Comparison of ENCODE assay signal across 1 cellular context in the genomic region with DNA sequence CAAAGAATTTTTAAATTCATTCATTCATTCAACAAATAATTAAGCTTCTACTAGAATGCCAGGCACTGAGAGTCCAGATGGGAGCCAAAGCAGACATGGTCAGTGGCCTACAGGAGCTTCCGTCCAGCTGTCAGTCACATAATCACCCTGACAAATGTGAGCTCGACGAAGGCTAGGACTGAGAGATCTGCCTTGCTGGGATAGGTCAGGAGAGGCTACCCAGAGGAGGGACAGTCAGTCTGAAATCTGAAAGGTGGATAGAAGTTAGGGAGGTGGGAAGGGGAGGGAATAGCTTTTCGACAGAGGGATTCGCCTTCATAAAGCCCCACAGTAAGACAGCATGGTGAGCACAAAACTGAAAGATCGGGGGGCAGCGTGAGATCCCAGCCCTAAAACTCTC.
TF ChIP-seq lines count a peak whose summit lies in the region.

No MANE protein-coding gene starts in this region.

TF ChIP-seq in WTC11, 78 proteins besides CTCF, POLR2A, EP300 and RAD21 (continued from another document):
- TF ChIP-seq, protein P1, sequence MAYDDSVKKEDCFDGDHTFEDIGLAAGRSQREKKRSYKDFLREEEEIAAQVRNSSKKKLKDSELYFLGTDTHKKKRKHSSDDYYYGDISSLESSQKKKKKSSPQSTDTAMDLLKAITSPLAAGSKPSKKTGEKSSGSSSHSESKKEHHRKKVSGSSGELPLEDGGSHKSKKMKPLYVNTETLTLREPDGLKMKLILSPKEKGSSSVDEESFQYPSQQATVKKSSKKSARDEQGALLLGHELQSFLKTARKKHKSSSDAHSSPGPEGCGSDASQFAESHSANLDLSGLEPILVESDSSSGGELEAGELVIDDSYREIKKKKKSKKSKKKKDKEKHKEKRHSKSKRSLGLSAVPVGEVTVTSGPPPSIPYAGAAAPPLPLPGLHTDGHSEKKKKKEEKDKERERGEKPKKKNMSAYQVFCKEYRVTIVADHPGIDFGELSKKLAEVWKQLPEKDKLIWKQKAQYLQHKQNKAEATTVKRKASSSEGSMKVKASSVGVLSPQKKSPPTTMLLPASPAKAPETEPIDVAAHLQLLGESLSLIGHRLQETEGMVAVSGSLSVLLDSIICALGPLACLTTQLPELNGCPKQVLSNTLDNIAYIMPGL (CRISPR knock-in tag; IDR thresholded peaks at IDR 0.05), result no peak
- TF ChIP-seq GTF2I (CRISPR knock-in tag; conservative IDR thresholded peaks at IDR 0.05), result no peak
- TF ChIP-seq, protein P2, sequence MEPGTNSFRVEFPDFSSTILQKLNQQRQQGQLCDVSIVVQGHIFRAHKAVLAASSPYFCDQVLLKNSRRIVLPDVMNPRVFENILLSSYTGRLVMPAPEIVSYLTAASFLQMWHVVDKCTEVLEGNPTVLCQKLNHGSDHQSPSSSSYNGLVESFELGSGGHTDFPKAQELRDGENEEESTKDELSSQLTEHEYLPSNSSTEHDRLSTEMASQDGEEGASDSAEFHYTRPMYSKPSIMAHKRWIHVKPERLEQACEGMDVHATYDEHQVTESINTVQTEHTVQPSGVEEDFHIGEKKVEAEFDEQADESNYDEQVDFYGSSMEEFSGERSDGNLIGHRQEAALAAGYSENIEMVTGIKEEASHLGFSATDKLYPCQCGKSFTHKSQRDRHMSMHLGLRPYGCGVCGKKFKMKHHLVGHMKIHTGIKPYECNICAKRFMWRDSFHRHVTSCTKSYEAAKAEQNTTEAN (CRISPR knock-in tag; IDR thresholded peaks at IDR 0.05), result no peak
- TF ChIP-seq, protein P3, sequence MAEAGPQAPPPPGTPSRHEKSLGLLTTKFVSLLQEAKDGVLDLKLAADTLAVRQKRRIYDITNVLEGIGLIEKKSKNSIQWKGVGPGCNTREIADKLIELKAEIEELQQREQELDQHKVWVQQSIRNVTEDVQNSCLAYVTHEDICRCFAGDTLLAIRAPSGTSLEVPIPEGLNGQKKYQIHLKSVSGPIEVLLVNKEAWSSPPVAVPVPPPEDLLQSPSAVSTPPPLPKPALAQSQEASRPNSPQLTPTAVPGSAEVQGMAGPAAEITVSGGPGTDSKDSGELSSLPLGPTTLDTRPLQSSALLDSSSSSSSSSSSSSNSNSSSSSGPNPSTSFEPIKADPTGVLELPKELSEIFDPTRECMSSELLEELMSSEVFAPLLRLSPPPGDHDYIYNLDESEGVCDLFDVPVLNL (CRISPR knock-in tag; IDR thresholded peaks at IDR 0.05; ENCODE audit: borderline replicate concordance, low read depth), result no peak
- TF ChIP-seq, protein P4, sequence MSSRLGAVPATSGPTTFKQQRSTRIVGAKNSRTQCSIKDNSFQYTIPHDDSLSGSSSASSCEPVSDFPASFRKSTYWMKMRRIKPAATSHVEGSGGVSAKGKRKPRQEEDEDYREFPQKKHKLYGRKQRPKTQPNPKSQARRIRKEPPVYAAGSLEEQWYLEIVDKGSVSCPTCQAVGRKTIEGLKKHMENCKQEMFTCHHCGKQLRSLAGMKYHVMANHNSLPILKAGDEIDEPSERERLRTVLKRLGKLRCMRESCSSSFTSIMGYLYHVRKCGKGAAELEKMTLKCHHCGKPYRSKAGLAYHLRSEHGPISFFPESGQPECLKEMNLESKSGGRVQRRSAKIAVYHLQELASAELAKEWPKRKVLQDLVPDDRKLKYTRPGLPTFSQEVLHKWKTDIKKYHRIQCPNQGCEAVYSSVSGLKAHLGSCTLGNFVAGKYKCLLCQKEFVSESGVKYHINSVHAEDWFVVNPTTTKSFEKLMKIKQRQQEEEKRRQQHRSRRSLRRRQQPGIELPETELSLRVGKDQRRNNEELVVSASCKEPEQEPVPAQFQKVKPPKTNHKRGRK (CRISPR knock-in tag; IDR thresholded peaks at IDR 0.05; ENCODE audit: borderline replicate concordance), result no peak
- TF ChIP-seq, protein P5, sequence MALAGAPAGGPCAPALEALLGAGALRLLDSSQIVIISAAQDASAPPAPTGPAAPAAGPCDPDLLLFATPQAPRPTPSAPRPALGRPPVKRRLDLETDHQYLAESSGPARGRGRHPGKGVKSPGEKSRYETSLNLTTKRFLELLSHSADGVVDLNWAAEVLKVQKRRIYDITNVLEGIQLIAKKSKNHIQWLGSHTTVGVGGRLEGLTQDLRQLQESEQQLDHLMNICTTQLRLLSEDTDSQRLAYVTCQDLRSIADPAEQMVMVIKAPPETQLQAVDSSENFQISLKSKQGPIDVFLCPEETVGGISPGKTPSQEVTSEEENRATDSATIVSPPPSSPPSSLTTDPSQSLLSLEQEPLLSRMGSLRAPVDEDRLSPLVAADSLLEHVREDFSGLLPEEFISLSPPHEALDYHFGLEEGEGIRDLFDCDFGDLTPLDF (CRISPR knock-in tag; IDR thresholded peaks at IDR 0.05), result no peak
- TF ChIP-seq, protein P6, sequence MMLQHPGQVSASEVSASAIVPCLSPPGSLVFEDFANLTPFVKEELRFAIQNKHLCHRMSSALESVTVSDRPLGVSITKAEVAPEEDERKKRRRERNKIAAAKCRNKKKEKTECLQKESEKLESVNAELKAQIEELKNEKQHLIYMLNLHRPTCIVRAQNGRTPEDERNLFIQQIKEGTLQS (CRISPR knock-in tag; conservative IDR thresholded peaks at IDR 0.05), result no peak
- TF ChIP-seq GRHL2 (CRISPR knock-in tag; IDR thresholded peaks at IDR 0.05; ENCODE audit: insufficient replicate concordance, severe bottlenecking), result no peak
- TF ChIP-seq, protein P7, sequence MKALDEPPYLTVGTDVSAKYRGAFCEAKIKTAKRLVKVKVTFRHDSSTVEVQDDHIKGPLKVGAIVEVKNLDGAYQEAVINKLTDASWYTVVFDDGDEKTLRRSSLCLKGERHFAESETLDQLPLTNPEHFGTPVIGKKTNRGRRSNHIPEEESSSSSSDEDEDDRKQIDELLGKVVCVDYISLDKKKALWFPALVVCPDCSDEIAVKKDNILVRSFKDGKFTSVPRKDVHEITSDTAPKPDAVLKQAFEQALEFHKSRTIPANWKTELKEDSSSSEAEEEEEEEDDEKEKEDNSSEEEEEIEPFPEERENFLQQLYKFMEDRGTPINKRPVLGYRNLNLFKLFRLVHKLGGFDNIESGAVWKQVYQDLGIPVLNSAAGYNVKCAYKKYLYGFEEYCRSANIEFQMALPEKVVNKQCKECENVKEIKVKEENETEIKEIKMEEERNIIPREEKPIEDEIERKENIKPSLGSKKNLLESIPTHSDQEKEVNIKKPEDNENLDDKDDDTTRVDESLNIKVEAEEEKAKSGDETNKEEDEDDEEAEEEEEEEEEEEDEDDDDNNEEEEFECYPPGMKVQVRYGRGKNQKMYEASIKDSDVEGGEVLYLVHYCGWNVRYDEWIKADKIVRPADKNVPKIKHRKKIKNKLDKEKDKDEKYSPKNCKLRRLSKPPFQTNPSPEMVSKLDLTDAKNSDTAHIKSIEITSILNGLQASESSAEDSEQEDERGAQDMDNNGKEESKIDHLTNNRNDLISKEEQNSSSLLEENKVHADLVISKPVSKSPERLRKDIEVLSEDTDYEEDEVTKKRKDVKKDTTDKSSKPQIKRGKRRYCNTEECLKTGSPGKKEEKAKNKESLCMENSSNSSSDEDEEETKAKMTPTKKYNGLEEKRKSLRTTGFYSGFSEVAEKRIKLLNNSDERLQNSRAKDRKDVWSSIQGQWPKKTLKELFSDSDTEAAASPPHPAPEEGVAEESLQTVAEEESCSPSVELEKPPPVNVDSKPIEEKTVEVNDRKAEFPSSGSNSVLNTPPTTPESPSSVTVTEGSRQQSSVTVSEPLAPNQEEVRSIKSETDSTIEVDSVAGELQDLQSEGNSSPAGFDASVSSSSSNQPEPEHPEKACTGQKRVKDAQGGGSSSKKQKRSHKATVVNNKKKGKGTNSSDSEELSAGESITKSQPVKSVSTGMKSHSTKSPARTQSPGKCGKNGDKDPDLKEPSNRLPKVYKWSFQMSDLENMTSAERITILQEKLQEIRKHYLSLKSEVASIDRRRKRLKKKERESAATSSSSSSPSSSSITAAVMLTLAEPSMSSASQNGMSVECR (CRISPR knock-in tag; IDR thresholded peaks at IDR 0.05; ENCODE audit: borderline replicate concordance), result no peak
- no peak for TF ChIP-seq IRF2 (CRISPR knock-in tag; IDR thresholded peaks at IDR 0.05; ENCODE audit: borderline replicate concordance, low read depth)
- TF ChIP-seq, protein P8, sequence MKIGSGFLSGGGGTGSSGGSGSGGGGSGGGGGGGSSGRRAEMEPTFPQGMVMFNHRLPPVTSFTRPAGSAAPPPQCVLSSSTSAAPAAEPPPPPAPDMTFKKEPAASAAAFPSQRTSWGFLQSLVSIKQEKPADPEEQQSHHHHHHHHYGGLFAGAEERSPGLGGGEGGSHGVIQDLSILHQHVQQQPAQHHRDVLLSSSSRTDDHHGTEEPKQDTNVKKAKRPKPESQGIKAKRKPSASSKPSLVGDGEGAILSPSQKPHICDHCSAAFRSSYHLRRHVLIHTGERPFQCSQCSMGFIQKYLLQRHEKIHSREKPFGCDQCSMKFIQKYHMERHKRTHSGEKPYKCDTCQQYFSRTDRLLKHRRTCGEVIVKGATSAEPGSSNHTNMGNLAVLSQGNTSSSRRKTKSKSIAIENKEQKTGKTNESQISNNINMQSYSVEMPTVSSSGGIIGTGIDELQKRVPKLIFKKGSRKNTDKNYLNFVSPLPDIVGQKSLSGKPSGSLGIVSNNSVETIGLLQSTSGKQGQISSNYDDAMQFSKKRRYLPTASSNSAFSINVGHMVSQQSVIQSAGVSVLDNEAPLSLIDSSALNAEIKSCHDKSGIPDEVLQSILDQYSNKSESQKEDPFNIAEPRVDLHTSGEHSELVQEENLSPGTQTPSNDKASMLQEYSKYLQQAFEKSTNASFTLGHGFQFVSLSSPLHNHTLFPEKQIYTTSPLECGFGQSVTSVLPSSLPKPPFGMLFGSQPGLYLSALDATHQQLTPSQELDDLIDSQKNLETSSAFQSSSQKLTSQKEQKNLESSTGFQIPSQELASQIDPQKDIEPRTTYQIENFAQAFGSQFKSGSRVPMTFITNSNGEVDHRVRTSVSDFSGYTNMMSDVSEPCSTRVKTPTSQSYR (CRISPR knock-in tag; IDR thresholded peaks at IDR 0.05), result no peak
